23 cellular contexts compared by ENCODE assay signal in genomic region chr2:162372818-162373217, GRCh38.
"Had no signal": no experiment of that assay in that cellular context is flagged by ENCODE, and none has a peak within 500 bp of the region (broad histone marks: within the 10 kb centered on the region; RNA-seq: fewer than 3 reads in every experiment).

No MANE protein-coding gene starts in this region.

- H3K27ac ChIP-seq: colonic mucosa, coronary artery, dorsolateral prefrontal cortex, epithelial cell of prostate, esophagus muscularis mucosa, esophagus squamous epithelium, foreskin keratinocyte, gastrocnemius medialis, gastroesophageal sphincter, heart left ventricle, heart right ventricle had no signal

- DNase-seq: colonic mucosa; cortex of kidney; dermis blood vessel endothelial cell; dorsolateral prefrontal cortex; effector CD4-positive, alpha-beta T cell; effector CD8-positive, alpha-beta T cell; effector memory CD4-positive, alpha-beta T cell; effector memory CD8-positive, alpha-beta T cell; endodermal cell; erythroblast; esophagus squamous epithelium; foreskin fibroblast; foreskin keratinocyte; foreskin melanocyte; gastrocnemius medialis; glutamatergic neuron; head of caudate nucleus; heart left ventricle; heart right ventricle had no signal

- H3K4me1 ChIP-seq: colonic mucosa, esophagus squamous epithelium, foreskin keratinocyte had no signal

- H3K9me3 ChIP-seq: colonic mucosa, esophagus muscularis mucosa, esophagus squamous epithelium, gastrocnemius medialis, gastroesophageal sphincter, heart left ventricle, heart right ventricle had no signal

- H3K4me3 ChIP-seq: colonic mucosa, coronary artery, dorsolateral prefrontal cortex, esophagus muscularis mucosa, esophagus squamous epithelium, gastrocnemius medialis, gastroesophageal sphincter, heart left ventricle, heart right ventricle had no signal

- H3K27me3 ChIP-seq: colonic mucosa, dorsolateral prefrontal cortex, esophagus muscularis mucosa, esophagus squamous epithelium, foreskin keratinocyte, gastrocnemius medialis, gastroesophageal sphincter, heart left ventricle, heart right ventricle had no signal

- H3K36me3 ChIP-seq: colonic mucosa, esophagus muscularis mucosa, esophagus squamous epithelium, gastrocnemius medialis, gastroesophageal sphincter, heart left ventricle, heart right ventricle had no signal
